12 cellular contexts compared by ENCODE assay signal in the genomic region with DNA sequence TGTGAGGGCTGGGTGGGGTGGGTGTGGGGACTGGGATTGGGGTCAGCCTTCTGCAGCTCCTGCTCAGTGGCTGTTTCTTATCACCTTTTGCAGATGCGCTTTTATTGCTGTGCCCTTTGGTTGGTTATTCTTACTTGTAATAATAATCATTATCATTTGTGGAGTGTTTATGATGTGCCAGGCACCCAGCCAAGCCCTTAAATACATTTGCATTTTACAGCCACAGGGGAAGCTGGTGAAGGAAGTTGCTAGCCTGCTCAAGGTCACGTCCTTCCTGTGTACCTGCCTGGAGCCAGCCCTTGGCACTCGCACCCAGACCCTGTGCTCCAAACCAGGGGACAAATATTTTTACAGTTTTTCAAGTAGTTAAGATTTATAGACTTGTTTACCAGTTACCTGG.
A peak's percentile ranks its signal among the peaks of the same experiment; 100 is the strongest.
DNase-seq lines count a peak whose midpoint lies in the region; ATAC-seq lines count a peak whose summit lies in the region.
"Had no signal": no experiment of that assay in that cellular context is flagged by ENCODE, and none has a peak within 500 bp of the region (broad histone marks: within the 10 kb centered on the region; RNA-seq: fewer than 3 reads in every experiment).

No MANE protein-coding gene starts in this region.

- H3K9me3 Mint-ChIP-seq in CD4-positive, CD25-positive, alpha-beta regulatory T cell = no peaks in the 10 kb centered on the region

- no peak overlapping the region for H3K4me3 ChIP-seq in CD4-positive, CD25-positive, alpha-beta regulatory T cell (ENCODE audit: low read depth, low read length)
- H3K4me3 ChIP-seq: esophagus squamous epithelium, tibial nerve had no signal

- no peak overlapping the region for H3K27ac ChIP-seq in CD4-positive, CD25-positive, alpha-beta regulatory T cell (ENCODE audit: insufficient read depth, low read length, poor library complexity, severe bottlenecking)
- H3K27ac ChIP-seq: esophagus squamous epithelium, tibial nerve had no signal

- peaks cover 0 to 15% (median 3%) of the 10 kb centered on the region in 4 donors for H3K4me1 Mint-ChIP-seq in CD4-positive, CD25-positive, alpha-beta regulatory T cell

- H3K4me3 Mint-ChIP-seq in CD4-positive, CD25-positive, alpha-beta regulatory T cell = no peak overlapping the region

- H3K27me3 Mint-ChIP-seq in CD4-positive, CD25-positive, alpha-beta regulatory T cell = no peaks in the 10 kb centered on the region

- H3K27me3 ChIP-seq in CD4-positive, CD25-positive, alpha-beta regulatory T cell (ENCODE audit: control insufficient read depth, insufficient read depth, low read length) = no peaks in the 10 kb centered on the region
- H3K27me3 ChIP-seq: esophagus squamous epithelium, tibial nerve had no signal

- H3K27ac Mint-ChIP-seq in CD4-positive, CD25-positive, alpha-beta regulatory T cell = peak overlapping the region; percentile 60 to 62 (median 61)

- H3K9me3 ChIP-seq in CD4-positive, CD25-positive, alpha-beta regulatory T cell (ENCODE audit: control insufficient read depth in 2 of 2, low read length in 2 of 2) = no peaks in the 10 kb centered on the region
- H3K9me3 ChIP-seq: esophagus squamous epithelium, tibial nerve had no signal

- H3K4me1 ChIP-seq in CD4-positive, CD25-positive, alpha-beta regulatory T cell (ENCODE audit: control insufficient read depth, insufficient read depth, low read length, poor library complexity, severe bottlenecking) = peaks cover 6% of the 10 kb centered on the region
- H3K4me1 ChIP-seq: esophagus squamous epithelium had no signal

- peaks cover 11% of the 10 kb centered on the region for H3K36me3 Mint-ChIP-seq in CD4-positive, CD25-positive, alpha-beta regulatory T cell

- peaks cover 3% of the 10 kb centered on the region for H3K36me3 ChIP-seq in CD4-positive, CD25-positive, alpha-beta regulatory T cell (ENCODE audit: control insufficient read depth, insufficient read depth, low read length)

- peak in 1 of 2 donors; percentile 26 for ATAC-seq in CD4-positive, CD25-positive, alpha-beta regulatory T cell (ENCODE audit: low read depth in 2 of 2)
- peak; percentile 66 for ATAC-seq in GM21529 (IDR thresholded peaks at IDR 0.05; ENCODE audit: unreplicated experiment)
- no peak for ATAC-seq in esophagus mucosa
- ATAC-seq in activated CD4-positive, CD25-positive, alpha-beta regulatory T cell treated with anti-CD3 and anti-CD28 coated beads, Interleukin-2, amount 50 U/mL, for 24 hours = no peak
- no peak for ATAC-seq in HG03025 (IDR thresholded peaks at IDR 0.05; ENCODE audit: low FRiP score, unreplicated experiment)

- DNase-seq in CD4-positive, CD25-positive, alpha-beta regulatory T cell = peak in 1 of 3 donors; percentile 54
- peak; percentile 81 for DNase-seq in NCI-H69 (lab: John Stamatoyannopoulos, UW)
- peak; percentile 47 to 56 for DNase-seq in dermis microvascular lymphatic vessel endothelial cell (ENCODE audit: low read depth in 2 of 2)
- no peak for DNase-seq in stimulated activated CD4-positive, alpha-beta T cell treated with anti-CD3 and anti-CD28 coated beads, Interleukin-12 subunit alpha, Interleukin-12 subunit beta, amount 100 ng/mL, for 4 hours
- DNase-seq: activated CD4-positive, alpha-beta T cell treated with anti-CD3 and anti-CD28 coated beads, Interleukin-2, amount 50 U/mL, for 48 hours; esophagus squamous epithelium; kidney had no signal
